Comparison of ENCODE assay signal across 29 cellular contexts in the genomic region with DNA sequence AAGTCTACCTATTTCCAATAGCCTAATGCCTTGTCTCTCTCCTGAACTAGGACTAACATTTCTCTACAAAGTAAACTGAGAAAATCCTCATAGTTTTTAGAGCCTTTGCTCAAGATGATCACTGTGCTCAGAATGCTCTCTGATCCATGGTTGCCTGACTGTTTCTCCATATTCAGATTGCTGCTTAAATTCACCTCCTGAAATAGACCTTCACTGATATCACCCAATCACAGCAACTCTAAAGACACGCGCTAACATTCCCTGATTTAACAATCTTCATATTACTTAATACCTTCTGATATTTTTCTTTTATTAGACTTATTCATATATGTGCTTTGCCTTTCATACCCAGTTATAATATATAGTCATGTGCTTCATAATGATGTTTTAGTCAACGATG.
"Had no signal": no experiment of that assay in that cellular context is flagged by ENCODE, and none has a peak within 500 bp of the region (broad histone marks: within the 10 kb centered on the region; RNA-seq: fewer than 3 reads in every experiment).

No MANE protein-coding gene starts in this region.

- H3K4me1 Mint-ChIP-seq: stimulated activated effector memory CD8-positive, alpha-beta T cell treated with anti-CD3 and anti-CD28 coated beads, Interleukin-12 subunit alpha, Interleukin-12 subunit beta, amount 100 ng/mL, for 72 hours; stimulated activated memory B cell treated with anti-CD40 and anti-IgM and Interleukin-4, amounts not matched to agents 10 μg/mL and 1 μg/mL and 100 μg/mL, for 72 hours had no signal

- H3K4me1 ChIP-seq: stomach, suprapubic skin, testis, thyroid gland, tibial artery, tibial nerve, transverse colon, upper lobe of left lung, upper lobe of right lung, uterus, vagina had no signal

- H3K27ac Mint-ChIP-seq: stimulated activated effector memory CD8-positive, alpha-beta T cell treated with anti-CD3 and anti-CD28 coated beads, Interleukin-12 subunit alpha, Interleukin-12 subunit beta, amount 100 ng/mL, for 72 hours; stimulated activated memory B cell treated with anti-CD40 and anti-IgM and Interleukin-4, amounts not matched to agents 10 μg/mL and 1 μg/mL and 100 μg/mL, for 72 hours; stimulated activated naive B cell treated with anti-CD40 and anti-IgM and Interleukin-4, amounts not matched to agents 10 μg/mL and 1 μg/mL and 100 μg/mL, for 72 hours; stimulated activated naive CD8-positive, alpha-beta T cell treated with anti-CD3 and anti-CD28 coated beads, Interleukin-15, amount 100 ng/mL, for 72 hours; stimulated activated naive CD8-positive, alpha-beta T cell treated with anti-CD3 and anti-CD28 coated beads, Interleukin-15, Interleukin-2, amounts not matched to agents 100 ng/mL and 50 ng/mL, for 24 hours; type B pancreatic cell had no signal

- FAIRE-seq: urothelium cell line had no signal

- DNase-seq: stimulated activated CD4-positive, alpha-beta T cell treated with anti-CD3 and anti-CD28 coated beads, Interleukin-2, amount 100 ng/mL, for 48 hours; stimulated activated CD4-positive, alpha-beta T cell treated with anti-CD3 and anti-CD28 coated beads, Interleukin-4, amount 100 ng/mL, for 1 hour; stimulated activated CD4-positive, alpha-beta T cell treated with anti-CD3 and anti-CD28 coated beads, Interleukin-4, amount 100 ng/mL, for 24 hours; stimulated activated CD4-positive, alpha-beta T cell treated with anti-CD3 and anti-CD28 coated beads, Interleukin-4, amount 100 ng/mL, for 4 hours; stimulated activated CD8-positive, alpha-beta memory T cell treated with anti-CD3 and anti-CD28 coated beads, Interleukin-4, amount 100 ng/mL, for 48 hours; stimulated activated naive B cell treated with anti-CD40 and anti-IgM and Interleukin-4, amounts not matched to agents 10 μg/mL and 1 μg/mL and 100 μg/mL, for 72 hours; stimulated activated naive CD4-positive, alpha-beta T cell; stimulated activated naive CD4-positive, alpha-beta T cell treated with Interleukin-2 at 50 U/mL for 16 hours; stimulated activated naive CD8-positive, alpha-beta T cell treated with anti-CD3 and anti-CD28 coated beads, Interleukin-15, amount 100 ng/mL, for 72 hours; stimulated activated naive CD8-positive, alpha-beta T cell treated with anti-CD3 and anti-CD28 coated beads, Interleukin-15, Interleukin-2, amounts not matched to agents 100 U/mL and 50 U/mL, for 24 hours; stomach; substantia nigra; testis; thyroid gland; tibial artery; transverse colon; trophoblast cell; upper lobe of left lung; upper lobe of right lung; uterus had no signal

- H3K27me3 ChIP-seq: stomach, suprapubic skin, testis, thyroid gland, tibial artery, tibial nerve, transverse colon, upper lobe of left lung, upper lobe of right lung, uterus, vagina had no signal

- H3K27ac ChIP-seq: stomach, suprapubic skin, testis, thoracic aorta, thyroid gland, tibial artery, tibial nerve, transverse colon, upper lobe of left lung, upper lobe of right lung, uterus, vagina had no signal

- H3K4me3 Mint-ChIP-seq: stimulated activated effector memory CD8-positive, alpha-beta T cell treated with anti-CD3 and anti-CD28 coated beads, Interleukin-12 subunit alpha, Interleukin-12 subunit beta, amount 100 ng/mL, for 72 hours; stimulated activated memory B cell treated with anti-CD40 and anti-IgM and Interleukin-4, amounts not matched to agents 10 μg/mL and 1 μg/mL and 100 μg/mL, for 72 hours; stimulated activated naive B cell treated with anti-CD40 and anti-IgM and Interleukin-4, amounts not matched to agents 10 μg/mL and 1 μg/mL and 100 μg/mL, for 72 hours; stimulated activated naive CD8-positive, alpha-beta T cell treated with anti-CD3 and anti-CD28 coated beads, Interleukin-15, amount 100 ng/mL, for 72 hours; stimulated activated naive CD8-positive, alpha-beta T cell treated with anti-CD3 and anti-CD28 coated beads, Interleukin-15, Interleukin-2, amounts not matched to agents 100 ng/mL and 50 ng/mL, for 24 hours; type B pancreatic cell had no signal

- ATAC-seq: stimulated activated effector memory CD8-positive, alpha-beta T cell treated with anti-CD3 and anti-CD28 coated beads, Interleukin-12 subunit alpha, Interleukin-12 subunit beta, amount 100 ng/mL, for 72 hours; stimulated activated memory B cell treated with anti-CD40 and anti-IgM and Interleukin-4, amounts not matched to agents 10 μg/mL and 1 μg/mL and 100 μg/mL, for 72 hours; stimulated activated naive B cell treated with anti-CD40 and anti-IgM and Interleukin-4, amounts not matched to agents 10 μg/mL and 1 μg/mL and 100 μg/mL, for 72 hours; stimulated activated naive CD8-positive, alpha-beta T cell treated with anti-CD3 and anti-CD28 coated beads, Interleukin-15, amount 100 ng/mL, for 72 hours; stimulated activated naive CD8-positive, alpha-beta T cell treated with anti-CD3 and anti-CD28 coated beads, Interleukin-15, Interleukin-2, amounts not matched to agents 100 U/mL and 50 U/mL, for 24 hours; upper lobe of right lung had no signal

- H3K9me3 Mint-ChIP-seq: stimulated activated naive CD8-positive, alpha-beta T cell treated with anti-CD3 and anti-CD28 coated beads, Interleukin-15, Interleukin-2, amounts not matched to agents 100 ng/mL and 50 ng/mL, for 24 hours; type B pancreatic cell had no signal

- H3K27me3 Mint-ChIP-seq: stimulated activated memory B cell treated with anti-CD40 and anti-IgM and Interleukin-4, amounts not matched to agents 10 μg/mL and 1 μg/mL and 100 μg/mL, for 72 hours; stimulated activated naive B cell treated with anti-CD40 and anti-IgM and Interleukin-4, amounts not matched to agents 10 μg/mL and 1 μg/mL and 100 μg/mL, for 72 hours; stimulated activated naive CD8-positive, alpha-beta T cell treated with anti-CD3 and anti-CD28 coated beads, Interleukin-15, amount 100 ng/mL, for 72 hours; stimulated activated naive CD8-positive, alpha-beta T cell treated with anti-CD3 and anti-CD28 coated beads, Interleukin-15, Interleukin-2, amounts not matched to agents 100 ng/mL and 50 ng/mL, for 24 hours had no signal

- H3K9me3 ChIP-seq: stomach, suprapubic skin, testis, thoracic aorta, thyroid gland, tibial artery, tibial nerve, transverse colon, upper lobe of left lung, upper lobe of right lung, uterus, vagina had no signal

- H3K36me3 ChIP-seq: stomach, suprapubic skin, thoracic aorta, thyroid gland, tibial artery, tibial nerve, transverse colon, upper lobe of left lung, upper lobe of right lung, uterus, vagina had no signal

- H3K4me3 ChIP-seq: stomach, suprapubic skin, testis, thoracic aorta, thyroid gland, tibial artery, tibial nerve, transverse colon, upper lobe of left lung, upper lobe of right lung, uterus, vagina had no signal
